In genomic region chrX:17549005-17549685, GRCh38 we compare ENCODE assay signal across 15 cellular contexts.
DNase-seq lines count a peak whose midpoint lies in the region; ATAC-seq and TF ChIP-seq lines count a peak whose summit lies in the region.
"Had no signal": no experiment of that assay in that cellular context is flagged by ENCODE, and none has a peak within 500 bp of the region (broad histone marks: within the 10 kb centered on the region; RNA-seq: fewer than 3 reads in every experiment).

No MANE protein-coding gene starts in this region.

- H3K27me3 ChIP-seq in BLaER1 treated with 17β-estradiol and CSF1 and Interleukin-3, amounts not matched to agents 10 nM and 100 nM = peaks cover 95 to 100% (median 100%) of the 10 kb centered on the region in 11 experiments
- H3K27me3 ChIP-seq in HAP-1 (ENCODE audit: low read depth) = no peaks in the 10 kb centered on the region

- in situ Hi-C loops in HAP-1 (cut with MboI; ENCODE audit: low sequenced_read_pairs) = no loop called here

- peaks cover 29 to 43% (median 38%) of the 10 kb centered on the region in 10 experiments; a peak in 19 of 20 replicates for H3K4me1 ChIP-seq in BLaER1 treated with 17β-estradiol and CSF1 and Interleukin-3, amounts not matched to agents 10 nM and 100 nM
- peaks cover 22% of the 10 kb centered on the region for H3K4me1 ChIP-seq in HAP-1

- peak overlapping the region; percentile 5 to 54 (median 41); a peak in 15 of 22 replicates for H3K4me2 ChIP-seq in BLaER1 treated with 17β-estradiol and CSF1 and Interleukin-3, amounts not matched to agents 10 nM and 100 nM

- no peak overlapping the region for H3K9ac ChIP-seq in BLaER1 treated with 17β-estradiol and CSF1 and Interleukin-3, amounts not matched to agents 10 nM and 100 nM

- peaks cover 42% of the 10 kb centered on the region for H3K4me1 Mint-ChIP-seq in activated naive CD8-positive, alpha-beta T cell treated with anti-CD3 and anti-CD28 coated beads for 36 hours
- H3K4me1 Mint-ChIP-seq in progenitor cell of endocrine pancreas (ENCODE audit: low read depth) = peaks cover 36% of the 10 kb centered on the region
- H3K4me1 Mint-ChIP-seq: stimulated activated naive B cell treated with anti-CD40 and anti-IgM and Interleukin-4, amounts not matched to agents 10 μg/mL and 1 μg/mL and 100 μg/mL, for 72 hours had no signal

- H3K4me3 ChIP-seq in BLaER1 treated with 17β-estradiol and CSF1 and Interleukin-3, amounts not matched to agents 10 nM and 100 nM = no peak overlapping the region
- H3K4me3 ChIP-seq in HAP-1 = no peak overlapping the region

- peak overlapping the region; percentile 67 for H3K4me3 Mint-ChIP-seq in activated naive CD8-positive, alpha-beta T cell treated with anti-CD3 and anti-CD28 coated beads for 36 hours
- H3K4me3 Mint-ChIP-seq in progenitor cell of endocrine pancreas (ENCODE audit: low read depth) = no peak overlapping the region
- H3K4me3 Mint-ChIP-seq: stimulated activated naive B cell treated with anti-CD40 and anti-IgM and Interleukin-4, amounts not matched to agents 10 μg/mL and 1 μg/mL and 100 μg/mL, for 72 hours; T-helper 1 cell treated with Interleukin-12 subunit alpha and Interleukin-12 subunit beta and Interleukin-4 antibody, amounts not matched to agents 30 μg/mL and 1 μg/mL, for 36 hours had no signal

- H3K9me3 ChIP-seq in BLaER1 treated with 17β-estradiol and CSF1 and Interleukin-3, amounts not matched to agents 10 nM and 100 nM (replicated peaks in 1 of 11) = no peaks in the 10 kb centered on the region
- H3K9me3 ChIP-seq in HAP-1 = no peaks in the 10 kb centered on the region

- H3K36me3 Mint-ChIP-seq in activated naive CD8-positive, alpha-beta T cell treated with anti-CD3 and anti-CD28 coated beads for 36 hours = peaks cover 11% of the 10 kb centered on the region
- H3K36me3 Mint-ChIP-seq in progenitor cell of endocrine pancreas (ENCODE audit: insufficient read depth) = no peaks in the 10 kb centered on the region
- H3K36me3 Mint-ChIP-seq: stimulated activated naive B cell treated with anti-CD40 and anti-IgM and Interleukin-4, amounts not matched to agents 10 μg/mL and 1 μg/mL and 100 μg/mL, for 72 hours had no signal

- H3K9me3 Mint-ChIP-seq in activated naive CD8-positive, alpha-beta T cell treated with anti-CD3 and anti-CD28 coated beads for 36 hours = no peaks in the 10 kb centered on the region
- H3K9me3 Mint-ChIP-seq in progenitor cell of endocrine pancreas (ENCODE audit: low read depth) = no peaks in the 10 kb centered on the region
- H3K9me3 Mint-ChIP-seq: stimulated activated naive B cell treated with anti-CD40 and anti-IgM and Interleukin-4, amounts not matched to agents 10 μg/mL and 1 μg/mL and 100 μg/mL, for 72 hours; T-helper 1 cell treated with Interleukin-12 subunit alpha and Interleukin-12 subunit beta and Interleukin-4 antibody, amounts not matched to agents 30 μg/mL and 1 μg/mL, for 36 hours had no signal

- peak overlapping the region; percentile 89 for H3K27ac Mint-ChIP-seq in activated naive CD8-positive, alpha-beta T cell treated with anti-CD3 and anti-CD28 coated beads for 36 hours
- H3K27ac Mint-ChIP-seq in progenitor cell of endocrine pancreas = no peak overlapping the region
- H3K27ac Mint-ChIP-seq: stimulated activated naive B cell treated with anti-CD40 and anti-IgM and Interleukin-4, amounts not matched to agents 10 μg/mL and 1 μg/mL and 100 μg/mL, for 72 hours; T-helper 1 cell treated with Interleukin-12 subunit alpha and Interleukin-12 subunit beta and Interleukin-4 antibody, amounts not matched to agents 30 μg/mL and 1 μg/mL, for 36 hours had no signal

- no peaks in the 10 kb centered on the region for H3K36me3 ChIP-seq in BLaER1 treated with 17β-estradiol and CSF1 and Interleukin-3, amounts not matched to agents 10 nM and 100 nM
- H3K36me3 ChIP-seq in HAP-1 (replicated peaks) = no peaks in the 10 kb centered on the region

- peaks cover 0 to 17% (median 0%) of the 10 kb centered on the region in 11 experiments; a peak in 5 of 22 replicates for H4K20me1 ChIP-seq in BLaER1 treated with 17β-estradiol and CSF1 and Interleukin-3, amounts not matched to agents 10 nM and 100 nM

- no peak for ATAC-seq in HG03196 (IDR thresholded peaks at IDR 0.05; ENCODE audit: unreplicated experiment)
- ATAC-seq: right cardiac atrium; stimulated activated naive B cell treated with anti-CD40 and anti-IgM and Interleukin-4, amounts not matched to agents 10 μg/mL and 1 μg/mL and 100 μg/mL, for 72 hours had no signal

- DNase-seq in HAP-1 (ENCODE audit: low spot score in 2 of 2) (peak; percentile 63 to 80), medulla oblongata (ENCODE audit: extremely low spot score) (peak; percentile 14), progenitor cell of endocrine pancreas (ENCODE audit: low spot score, unreplicated experiment) (no peak), mesenteric fat pad (ENCODE audit: low spot score) (no peak)
- DNase-seq in activated naive CD8-positive, alpha-beta T cell treated with anti-CD3 and anti-CD28 coated beads for 36 hours = no peak
- DNase-seq: activated CD4-positive, CD25-positive, alpha-beta regulatory T cell treated with anti-CD3 and anti-CD28 coated beads, Interleukin-2, amount 50 U/mL, for 72 hours; DND-41; NCI-H446 treated with DMSO at 0.1 percent for 48 hours; right cardiac atrium; stimulated activated CD4-positive, alpha-beta T cell treated with anti-CD3 and anti-CD28 coated beads, Interleukin-4, amount 100 ng/mL, for 4 hours; stimulated activated naive B cell treated with anti-CD40 and anti-IgM and Interleukin-4, amounts not matched to agents 10 μg/mL and 1 μg/mL and 100 μg/mL, for 72 hours had no signal

- no peak overlapping the region for H3K27ac ChIP-seq in BLaER1 treated with 17β-estradiol and CSF1 and Interleukin-3, amounts not matched to agents 10 nM and 100 nM
- H3K27ac ChIP-seq: RWPE1 had no signal

- H3K27me3 Mint-ChIP-seq in activated naive CD8-positive, alpha-beta T cell treated with anti-CD3 and anti-CD28 coated beads for 36 hours = no peaks in the 10 kb centered on the region
- H3K27me3 Mint-ChIP-seq in progenitor cell of endocrine pancreas = no peaks in the 10 kb centered on the region

- no peak for TF ChIP-seq CTCF in progenitor cell of endocrine pancreas (IDR thresholded peaks at IDR 0.05; ENCODE audit: unreplicated experiment)

Comparison
In these comparisons a context has a peak if more than half of its experiments do, and no peak if none do; other contexts are left out.
1. DNase-seq: peak in HAP-1 (2 of 2) and medulla oblongata (single experiment); none in activated naive CD8-positive, alpha-beta T cell treated with anti-CD3 and anti-CD28 coated beads for 36 hours (single experiment), progenitor cell of endocrine pancreas (single experiment) and mesenteric fat pad (single experiment).